ENCODE assay signal across 1 cellular context in genomic region chr5:172715421-172715780, GRCh38.
TF ChIP-seq lines count a peak whose summit lies in the region.

No MANE protein-coding gene starts in this region.

TF ChIP-seq in HCT116, 20 proteins besides CTCF, POLR2A, EP300 and RAD21 (continued from another document):
- no peak for TF ChIP-seq REST (IDR thresholded peaks at IDR 0.05; ENCODE audit: low read depth)
- TF ChIP-seq SP1 (IDR thresholded peaks at IDR 0.05; ENCODE audit: low read depth) = no peak
- TF ChIP-seq CEBPB (IDR thresholded peaks at IDR 0.05; ENCODE audit: low read depth) = no peak
- no peak for TF ChIP-seq ATF3 (IDR thresholded peaks at IDR 0.05)
- TF ChIP-seq ELF1 (IDR thresholded peaks at IDR 0.05; ENCODE audit: borderline replicate concordance, low read depth) = no peak
- no peak for TF ChIP-seq YY1 (IDR thresholded peaks at IDR 0.05; ENCODE audit: extremely low read depth, insufficient replicate concordance, low read depth, low read length)
- TF ChIP-seq SRF (IDR thresholded peaks at IDR 0.05; ENCODE audit: low read depth) = no peak
- TF ChIP-seq EGR1 (IDR thresholded peaks at IDR 0.05; ENCODE audit: low read depth) = no peak
- TF ChIP-seq EZH2phosphoT487 (IDR thresholded peaks at IDR 0.05; ENCODE audit: borderline replicate concordance) = no peak
- no peak for TF ChIP-seq MAX (IDR thresholded peaks at IDR 0.05)
- no peak for TF ChIP-seq JUND (IDR thresholded peaks at IDR 0.05)
- no peak for TF ChIP-seq FOSL1 (IDR thresholded peaks at IDR 0.05; ENCODE audit: low read depth)
- TF ChIP-seq ZFX (IDR thresholded peaks at IDR 0.05) = no peak
- no peak for TF ChIP-seq CBX3 (IDR thresholded peaks at IDR 0.05; ENCODE audit: low read depth)
